ENCODE assay signal across 26 cellular contexts in the genomic region with DNA sequence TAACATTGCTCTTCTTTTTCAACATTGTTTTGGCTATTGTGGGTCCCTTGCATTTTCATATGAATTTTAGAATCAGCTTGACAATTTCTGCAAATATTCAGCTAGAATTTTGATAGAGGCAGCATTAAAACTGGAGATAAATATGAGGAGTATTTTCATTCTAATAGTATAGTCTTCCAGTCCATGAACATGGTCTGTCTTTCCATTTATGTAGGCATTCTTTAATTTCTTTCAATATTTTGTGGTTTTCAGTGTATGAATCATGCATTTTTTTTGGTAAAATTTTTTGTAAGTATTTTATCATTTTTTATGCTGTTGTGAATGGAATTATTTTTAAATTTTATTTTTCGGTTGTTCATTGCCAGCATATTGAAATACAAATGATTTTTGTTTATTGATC.
"Had no signal": no experiment of that assay in that cellular context is flagged by ENCODE, and none has a peak within 500 bp of the region (broad histone marks: within the 10 kb centered on the region; RNA-seq: fewer than 3 reads in every experiment).

No MANE protein-coding gene starts in this region.

- FAIRE-seq: islet of Langerhans, urothelium cell line had no signal

- DNase-seq: hippocampal formation; left ventricle myocardium inferior; mesendoderm; naive B cell; natural killer cell; nephron progenitor cell; occipital lobe; ovary; right lobe of liver; stimulated activated CD4-positive, alpha-beta T cell treated with anti-CD3 and anti-CD28 coated beads, Interleukin-1b, Interleukin-23, amount 100 ng/mL, for 48 hours; stimulated activated CD4-positive, alpha-beta T cell treated with anti-CD3 and anti-CD28 coated beads, Interleukin-2, amount 100 ng/mL, for 48 hours; stimulated activated CD4-positive, alpha-beta T cell treated with anti-CD3 and anti-CD28 coated beads, Interleukin-4, amount 100 ng/mL, for 4 hours; stimulated activated CD8-positive, alpha-beta memory T cell treated with anti-CD3 and anti-CD28 coated beads, Interleukin-4, amount 100 ng/mL, for 48 hours; stimulated activated naive CD4-positive, alpha-beta T cell treated with Interleukin-2 at 50 U/mL for 16 hours; stimulated activated naive CD8-positive, alpha-beta T cell treated with anti-CD3 and anti-CD28 coated beads, Interleukin-15, amount 100 ng/mL, for 72 hours; testis; thyroid gland; transverse colon; upper lobe of left lung had no signal

- H3K27ac ChIP-seq: left ventricle myocardium inferior, neural progenitor cell, neutrophil, ovary, right atrium auricular region, right lobe of liver, testis, thyroid gland, transverse colon, upper lobe of left lung had no signal

- H3K9me3 ChIP-seq: neutrophil, ovary, right lobe of liver, testis, thyroid gland, transverse colon had no signal

- H3K36me3 ChIP-seq: left ventricle myocardium inferior, neural progenitor cell, neutrophil, ovary, right atrium auricular region, right lobe of liver, thyroid gland, transverse colon, upper lobe of left lung had no signal

- H3K4me1 ChIP-seq: left ventricle myocardium inferior, neural progenitor cell, right atrium auricular region, right lobe of liver, testis, thyroid gland, transverse colon, upper lobe of left lung had no signal

- H3K4me3 ChIP-seq: left ventricle myocardium inferior, lung, neural progenitor cell, ovary, right atrium auricular region, right lobe of liver, smooth muscle cell, testis, thyroid gland, transverse colon, upper lobe of left lung had no signal

- H3K27me3 ChIP-seq: neural progenitor cell, neutrophil, ovary, right atrium auricular region, right lobe of liver, testis, thyroid gland, transverse colon, upper lobe of left lung had no signal
